ENCODE assay signal across 9 cellular contexts in the genomic region with DNA sequence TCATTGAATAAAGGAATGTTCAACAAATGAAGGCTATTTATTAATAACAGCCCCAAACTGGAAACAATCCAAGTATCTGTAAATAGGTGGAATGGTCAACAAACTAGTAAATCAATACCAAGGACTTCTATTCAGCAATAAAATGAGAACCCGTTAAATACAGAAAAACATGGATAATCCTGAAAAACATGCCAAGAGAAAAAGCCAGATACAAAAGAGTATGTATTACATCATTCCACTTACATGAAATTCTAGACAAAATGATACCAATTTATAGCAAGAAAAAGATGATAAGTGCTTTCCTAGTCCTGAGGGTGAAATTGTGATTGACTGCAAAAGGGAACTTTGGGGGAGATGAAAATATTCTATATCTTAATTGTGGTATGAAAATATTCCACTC. TPM values are rescaled to one million over a fixed set of nuclear protein-coding genes. Genes with fewer than 3 reads are reported as not detected.
DNase-seq lines count a peak whose midpoint lies in the region; ATAC-seq and TF ChIP-seq lines count a peak whose summit lies in the region.
"Had no signal": no experiment of that assay in that cellular context is flagged by ENCODE, and none has a peak within 500 bp of the region (broad histone marks: within the 10 kb centered on the region; RNA-seq: fewer than 3 reads in every experiment).

No MANE protein-coding gene starts in this region.

- H3K36me3 ChIP-seq in CD4-positive, alpha-beta memory T cell (ENCODE audit: insufficient read depth, low read length), result no peaks in the 10 kb centered on the region
- H3K36me3 ChIP-seq in neuron (ENCODE audit: insufficient read depth, low read length) (no peaks in the 10 kb centered on the region), Caco-2 (ENCODE audit: control insufficient read depth, insufficient read depth, low read length) (no peaks in the 10 kb centered on the region)

- intact Hi-C loops in CD4-positive, alpha-beta memory T cell (cut with micrococcal nuclease), result loop anchor here (5.0 kb wide), 1 partner anchor 49 kb away; no protein-coding TSS in a partner anchor
- intact Hi-C loops in Caco-2 (cut with micrococcal nuclease; ENCODE audit: unreplicated experiment), result no loop called here

- no peaks in the 10 kb centered on the region for H3K9me3 ChIP-seq in CD4-positive, alpha-beta memory T cell (ENCODE audit: control insufficient read depth in 1 of 2, low read length in 2 of 2)
- H3K9me3 ChIP-seq in neuron (ENCODE audit: low read length), result peaks cover 3% of the 10 kb centered on the region
- no peaks in the 10 kb centered on the region for H3K9me3 ChIP-seq in Caco-2

- POLR2A ChIA-PET in CD4-positive, alpha-beta memory T cell (lab: Charles Lee; ENCODE audit: partially characterized antibody), result no interaction called here
- POLR2A ChIA-PET in Caco-2 (lab: Charles Lee), result no interaction called here

- TF ChIP-seq CTCF in coronary artery (IDR thresholded peaks at IDR 0.05), result no peak
- TF ChIP-seq CTCF in Caco-2 (IDR thresholded peaks at IDR 0.05; ENCODE audit: insufficient read depth in 1 of 2, low read depth in 1 of 2, low read length in 1 of 2, severe bottlenecking in 1 of 2, unreplicated experiment in 1 of 2), result no peak

- peak overlapping the region in 6 of 7 donors; percentile 4 to 100 (median 32) for H3K27ac Mint-ChIP-seq in CD4-positive, alpha-beta memory T cell
- H3K27ac Mint-ChIP-seq in Caco-2 (ENCODE audit: unreplicated experiment), result no peak overlapping the region

- H3K9me3 Mint-ChIP-seq in CD4-positive, alpha-beta memory T cell, result peaks cover 0 to 4% (median 0%) of the 10 kb centered on the region in 8 donors
- no peaks in the 10 kb centered on the region for H3K9me3 Mint-ChIP-seq in Caco-2 (ENCODE audit: unreplicated experiment)

- peak overlapping the region in 7 of 8 donors; percentile 10 to 99 (median 71) for H3K4me3 Mint-ChIP-seq in CD4-positive, alpha-beta memory T cell
- no peak overlapping the region for H3K4me3 Mint-ChIP-seq in Caco-2 (ENCODE audit: unreplicated experiment)

- no peak for DNase-seq in CD4-positive, alpha-beta memory T cell
- DNase-seq in NCI-H69 (lab: John Stamatoyannopoulos, UW) (peak; percentile 8), coronary artery (ENCODE audit: low spot score) (no peak), amygdala (lab: John Stamatoyannopoulos, UW) (no peak), NCI-H2171 (lab: John Stamatoyannopoulos, UW) (no peak), Caco-2 (no peak)

- no peaks in the 10 kb centered on the region for H3K27me3 ChIP-seq in CD4-positive, alpha-beta memory T cell (ENCODE audit: insufficient read depth, low read length)
- H3K27me3 ChIP-seq in neuron (ENCODE audit: insufficient read depth, low read length) (no peaks in the 10 kb centered on the region), Caco-2 (replicated peaks; ENCODE audit: control insufficient read depth, insufficient read depth, low read length) (no peaks in the 10 kb centered on the region)

- H3K4me1 ChIP-seq in CD4-positive, alpha-beta memory T cell (ENCODE audit: insufficient read depth, low read length), result peaks cover 77% of the 10 kb centered on the region
- H3K4me1 ChIP-seq in neuron (ENCODE audit: insufficient read depth, low read length), result peaks cover 14% of the 10 kb centered on the region
- peaks cover 6% of the 10 kb centered on the region; the same call in 1 of the 2 replicates for H3K4me1 ChIP-seq in Caco-2

- peaks cover 46 to 92% (median 58%) of the 10 kb centered on the region in 4 donors for H3K4me1 Mint-ChIP-seq in CD4-positive, alpha-beta memory T cell
- peaks cover 11% of the 10 kb centered on the region for H3K4me1 Mint-ChIP-seq in Caco-2 (ENCODE audit: low read depth, unreplicated experiment)

- ATAC-seq in HG03457 (IDR thresholded peaks at IDR 0.05; ENCODE audit: unreplicated experiment), result no peak
- ATAC-seq: right cardiac atrium had no signal

- H3K36me3 Mint-ChIP-seq in CD4-positive, alpha-beta memory T cell, result peaks cover 17 to 33% of the 10 kb centered on the region in 2 donors
- peaks cover 23% of the 10 kb centered on the region for H3K36me3 Mint-ChIP-seq in Caco-2 (ENCODE audit: insufficient read depth, unreplicated experiment)

- H3K27ac ChIP-seq in CD4-positive, alpha-beta memory T cell (ENCODE audit: low read depth, low read length), result no peak overlapping the region
- peak overlapping the region in 1 of 2 donors; percentile 99 for H3K27ac ChIP-seq in coronary artery

- no peak overlapping the region for H2AFZ ChIP-seq in neuron (ENCODE audit: low read depth, low read length)

- CTCF ChIA-PET in CD4-positive, alpha-beta memory T cell (lab: Charles Lee; ENCODE audit: partially characterized antibody), result no interaction called here
- CTCF ChIA-PET in Caco-2 (lab: Charles Lee), result no interaction called here

- H3K4me3 ChIP-seq in CD4-positive, alpha-beta memory T cell (ENCODE audit: low read length in 2 of 2), result no peak overlapping the region
- H3K4me3 ChIP-seq in coronary artery (peak overlapping the region; percentile 96), neuron (ENCODE audit: low read length) (peak overlapping the region; percentile 97), Caco-2 (ENCODE audit: low read depth, low read length) (no peak overlapping the region)

- BruUV-seq in Caco-2 (replicated peaks; lab: Mats Ljungman, UMichigan), result no TSS peak

- H3K27me3 Mint-ChIP-seq in CD4-positive, alpha-beta memory T cell, result peaks cover 0 to 3% of the 10 kb centered on the region in 2 donors
- no peaks in the 10 kb centered on the region for H3K27me3 Mint-ChIP-seq in Caco-2 (ENCODE audit: insufficient read depth, unreplicated experiment)

RNA-seq across cellular contexts. Expression of a gene that starts 3.1 kb away (rescaled TPM):
- total RNA-seq in CD4-positive, alpha-beta memory T cell, result 10 to 100 TPM; 90.0 to 90.6 TPM
- polyA plus RNA-seq in CD4-positive, alpha-beta memory T cell, result 10 to 100 TPM; 57.2 to 60.0 TPM
- 34.2 and 34.7 TPM in 2 replicates for total RNA-seq in Caco-2 (2022)

Comparison
In these comparisons a context has a peak if more than half of its experiments do, and no peak if none do; other contexts are left out.
1. H3K4me3 ChIP-seq: peak in coronary artery (single experiment) and neuron (single experiment); none in CD4-positive, alpha-beta memory T cell (0 of 2) and Caco-2 (single experiment).